In the genomic region with DNA sequence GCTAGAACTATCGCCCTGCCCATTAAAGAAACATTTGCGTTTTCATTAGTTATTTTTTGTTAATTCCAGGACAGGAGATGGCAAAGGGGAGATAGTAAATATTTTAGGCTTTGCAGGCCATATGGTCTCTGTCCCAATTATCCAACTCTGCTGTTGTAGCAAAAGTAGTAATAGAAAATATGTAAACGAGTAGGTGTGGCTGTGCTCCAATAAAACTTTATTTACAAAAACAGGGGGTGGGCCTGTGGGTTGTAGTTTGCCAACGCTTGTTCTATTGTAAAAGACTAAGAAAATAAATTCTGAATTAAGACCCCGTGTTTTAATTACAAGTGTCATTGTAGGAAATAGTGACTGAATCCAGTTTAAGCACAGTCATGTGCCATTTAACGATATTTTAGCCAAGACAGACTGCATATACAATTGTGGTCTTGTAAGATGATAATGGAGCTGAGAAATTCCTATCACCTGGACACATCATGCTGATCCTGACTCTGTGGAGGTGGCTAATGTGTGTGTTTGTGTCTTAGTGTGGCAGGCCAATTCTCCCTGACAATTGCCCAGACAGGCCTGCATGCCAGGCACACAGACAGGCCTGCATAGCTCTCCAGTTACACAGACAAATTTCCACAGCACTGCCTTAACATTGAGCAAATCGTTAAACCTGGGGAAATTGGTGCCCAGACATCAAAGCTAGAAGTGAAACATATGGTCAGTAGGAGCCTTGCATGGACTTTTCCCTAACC, we compare ENCODE assay signal across 15 cellular contexts.
DNase-seq lines count a peak whose midpoint lies in the region; ATAC-seq, FAIRE-seq and TF ChIP-seq lines count a peak whose summit lies in the region.
"Had no signal": no experiment of that assay in that cellular context is flagged by ENCODE, and none has a peak within 500 bp of the region (broad histone marks: within the 10 kb centered on the region; RNA-seq: fewer than 3 reads in every experiment).

No MANE protein-coding gene starts in this region.

- no peak for FAIRE-seq in bronchial epithelial cell (lab: Jason Lieb, UNC)
- FAIRE-seq: GM18507 had no signal

- H3K4me1 Mint-ChIP-seq in neural crest cell: peaks cover 9% of the 10 kb centered on the region
- no peaks in the 10 kb centered on the region for H3K4me1 Mint-ChIP-seq in activated T-helper 17 cell treated with anti-CD3 and anti-CD28 coated beads, Interleukin-2, amount 50 U/mL, for 72 hours

- H3K4me3 Mint-ChIP-seq in neural crest cell: no peak overlapping the region
- H3K4me3 Mint-ChIP-seq in activated T-helper 17 cell treated with anti-CD3 and anti-CD28 coated beads, Interleukin-2, amount 50 U/mL, for 72 hours: no peak overlapping the region
- H3K4me3 Mint-ChIP-seq: CD4-positive, CD25-positive, alpha-beta regulatory T cell; GM23338; H9 had no signal

- no peak for TF ChIP-seq CTCF in bronchial epithelial cell (IDR thresholded peaks at IDR 0.05; ENCODE audit: insufficient read depth, low read length, severe bottlenecking)
- no peak for TF ChIP-seq CTCF in foreskin keratinocyte (conservative IDR thresholded peaks at IDR 0.05)
- no peak for TF ChIP-seq CTCF in neural crest cell (conservative IDR thresholded peaks at IDR 0.05)

- H3K27me3 ChIP-seq in bronchial epithelial cell (ENCODE audit: control insufficient read depth, insufficient read depth, low read length) (no peaks in the 10 kb centered on the region), foreskin keratinocyte (no peaks in the 10 kb centered on the region)
- H3K27me3 ChIP-seq: BLaER1 treated with 17β-estradiol and CSF1 and Interleukin-3, amounts not matched to agents 10 nM and 100 nM had no signal

- peak overlapping the region; percentile 12 for H3K27ac Mint-ChIP-seq in neural crest cell (ENCODE audit: unreplicated experiment)
- no peak overlapping the region for H3K27ac Mint-ChIP-seq in activated T-helper 17 cell treated with anti-CD3 and anti-CD28 coated beads, Interleukin-2, amount 50 U/mL, for 72 hours
- H3K27ac Mint-ChIP-seq: CD4-positive, CD25-positive, alpha-beta regulatory T cell; GM23338; H9 had no signal

- ATAC-seq in foreskin keratinocyte (no peak), HG03457 (IDR thresholded peaks at IDR 0.05; ENCODE audit: unreplicated experiment) (no peak), HG03095 (IDR thresholded peaks at IDR 0.05; ENCODE audit: unreplicated experiment) (no peak)
- no peak for ATAC-seq in activated T-helper 17 cell treated with anti-CD3 and anti-CD28 coated beads, Interleukin-2, amount 50 U/mL, for 72 hours (replicated peaks)
- ATAC-seq: GM23338 had no signal

- DNase-seq in NCI-H69 (lab: John Stamatoyannopoulos, UW) (peak; percentile 82), bronchial epithelial cell (ENCODE audit: low read depth) (peak; percentile 54), foreskin keratinocyte (peak; percentile 51 to 55), neural crest cell (ENCODE audit: low read depth, low spot score) (no peak)
- DNase-seq: ACHN; CD4-positive, CD25-positive, alpha-beta regulatory T cell; H9; KBM-7 had no signal

- no peaks in the 10 kb centered on the region for H3K27me3 Mint-ChIP-seq in neural crest cell (ENCODE audit: low read depth)
- peaks cover 18% of the 10 kb centered on the region for H3K27me3 Mint-ChIP-seq in activated T-helper 17 cell treated with anti-CD3 and anti-CD28 coated beads, Interleukin-2, amount 50 U/mL, for 72 hours

- no peaks in the 10 kb centered on the region for H3K4me1 ChIP-seq in foreskin keratinocyte

- no peaks in the 10 kb centered on the region for H3K36me3 ChIP-seq in bronchial epithelial cell (ENCODE audit: control insufficient read depth, insufficient read depth, low read length)
- H3K36me3 ChIP-seq: BLaER1 treated with 17β-estradiol and CSF1 and Interleukin-3, amounts not matched to agents 10 nM and 100 nM had no signal

- no peak overlapping the region for H3K27ac ChIP-seq in foreskin keratinocyte
- H3K27ac ChIP-seq: BLaER1 treated with 17β-estradiol and CSF1 and Interleukin-3, amounts not matched to agents 10 nM and 100 nM; HL-60 had no signal

- no peak overlapping the region for H3K4me3 ChIP-seq in bronchial epithelial cell (ENCODE audit: low read depth, low read length)
- H3K4me3 ChIP-seq: BLaER1 treated with 17β-estradiol and CSF1 and Interleukin-3, amounts not matched to agents 10 nM and 100 nM; GM23338 had no signal

- H3K36me3 Mint-ChIP-seq in neural crest cell (ENCODE audit: low read depth): no peaks in the 10 kb centered on the region
- no peaks in the 10 kb centered on the region for H3K36me3 Mint-ChIP-seq in activated T-helper 17 cell treated with anti-CD3 and anti-CD28 coated beads, Interleukin-2, amount 50 U/mL, for 72 hours (ENCODE audit: low read depth)
- H3K36me3 Mint-ChIP-seq: CD4-positive, CD25-positive, alpha-beta regulatory T cell had no signal

- H3K9me3 Mint-ChIP-seq in neural crest cell: peaks cover 2% of the 10 kb centered on the region
- peaks cover 3% of the 10 kb centered on the region for H3K9me3 Mint-ChIP-seq in activated T-helper 17 cell treated with anti-CD3 and anti-CD28 coated beads, Interleukin-2, amount 50 U/mL, for 72 hours
